30 cellular contexts compared by ENCODE assay signal in genomic region chr3:60424942-60425341, GRCh38.
"Had no signal": no experiment of that assay in that cellular context is flagged by ENCODE, and none has a peak within 500 bp of the region (broad histone marks: within the 10 kb centered on the region; RNA-seq: fewer than 3 reads in every experiment).

No MANE protein-coding gene starts in this region.

- H3K27me3 ChIP-seq: brain microvascular endothelial cell, dorsolateral prefrontal cortex had no signal

- H3K36me3 ChIP-seq: brain microvascular endothelial cell, WERI-Rb-1 had no signal

- H3K27ac ChIP-seq: brain microvascular endothelial cell, coronary artery, dorsolateral prefrontal cortex, epithelial cell of prostate, WERI-Rb-1 had no signal

- FAIRE-seq: astrocyte, bronchial epithelial cell, endothelial cell of umbilical vein, frontal cortex had no signal

- DNase-seq: activated CD4-positive, alpha-beta memory T cell treated with anti-CD3 and anti-CD28 coated beads, Interleukin-2, amount 10 ng/mL, durations not matched to agents 7 days and 5 days; activated CD4-positive, alpha-beta T cell treated with anti-CD3 and anti-CD28 coated beads for 36 hours; activated CD4-positive, alpha-beta T cell treated with anti-CD3 and anti-CD28 coated beads, Interleukin-2, amount 10 ng/mL, durations not matched to agents 24 days and 14 days; activated CD4-positive, alpha-beta T cell treated with anti-CD3 and anti-CD28 coated beads, Interleukin-2, amount 50 U/mL, for 4 hours; activated CD4-positive, CD25-positive, alpha-beta regulatory T cell; activated CD4-positive, CD25-positive, alpha-beta regulatory T cell treated with anti-CD3 and anti-CD28 coated beads, Interleukin-2, amount 50 U/mL, for 72 hours; activated CD8-positive, alpha-beta memory T cell treated with anti-CD3 and anti-CD28 coated beads, Interleukin-2, amount 50 U/mL, for 48 hours; activated gamma-delta T cell; activated naive CD4-positive, alpha-beta T cell; activated naive CD4-positive, alpha-beta T cell treated with anti-CD3 and anti-CD28 coated beads, Interleukin-2, amount 10 ng/mL, durations not matched to agents 7 days and 5 days; activated naive CD8-positive, alpha-beta T cell treated with anti-CD3 and anti-CD28 coated beads, Interleukin-2, amount 10 ng/mL, durations not matched to agents 7 days and 5 days; activated T-cell treated with anti-CD3 and anti-CD28 coated beads for 4 hours; activated T-cell treated with anti-CD3 and anti-CD28 coated beads, Interleukin-2, amount 50 U/mL, for 24 hours; activated T-cell treated with anti-CD3 and anti-CD28 coated beads, Interleukin-2, amount 50 U/mL, for 72 hours; brain microvascular endothelial cell; dorsolateral prefrontal cortex; effector memory CD4-positive, alpha-beta T cell; foreskin fibroblast; head of caudate nucleus; T-helper 1 cell; T-helper 17 cell; T1000; WERI-Rb-1 had no signal

- ATAC-seq: activated CD4-positive, alpha-beta T cell treated with anti-CD3 and anti-CD28 coated beads for 36 hours; activated naive CD4-positive, alpha-beta T cell treated with anti-CD3 and anti-CD28 coated beads, Interleukin-2, amount 50 U/mL, for 72 hours; activated T-cell treated with anti-CD3 and anti-CD28 coated beads, Interleukin-2, amount 50 U/mL, for 72 hours; T-helper 17 cell had no signal

- H3K4me3 ChIP-seq: coronary artery, dorsolateral prefrontal cortex had no signal
